ENCODE assay signal across 3 cellular contexts in the genomic region with DNA sequence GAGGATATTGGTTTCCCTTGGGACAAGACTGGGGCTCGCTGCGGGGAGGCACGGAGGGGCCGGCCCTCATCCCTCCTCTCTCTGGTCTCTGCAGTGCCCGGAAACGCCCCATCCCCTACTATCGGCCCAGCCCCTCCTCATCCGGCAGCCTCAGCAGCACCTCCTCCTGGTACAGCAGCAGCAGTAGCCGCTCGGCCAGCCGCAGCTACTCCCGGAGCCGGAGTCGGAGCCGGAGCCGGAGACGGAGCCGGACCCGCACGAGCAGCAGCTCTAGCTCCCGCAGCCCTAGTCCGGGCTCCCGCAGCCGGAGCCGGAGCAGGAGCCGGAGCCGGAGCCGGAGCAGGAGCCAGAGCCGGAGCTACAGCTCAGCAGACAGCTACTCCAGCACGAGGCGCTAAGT.
TF ChIP-seq lines count a peak whose summit lies in the region.

No MANE protein-coding gene starts in this region.

TF ChIP-seq in GM23338, 12 proteins besides CTCF, POLR2A, EP300 and RAD21 (continues in another document):
- no peak for TF ChIP-seq JUNB (IDR thresholded peaks at IDR 0.05; ENCODE audit: unreplicated experiment)
- TF ChIP-seq, protein P1, sequence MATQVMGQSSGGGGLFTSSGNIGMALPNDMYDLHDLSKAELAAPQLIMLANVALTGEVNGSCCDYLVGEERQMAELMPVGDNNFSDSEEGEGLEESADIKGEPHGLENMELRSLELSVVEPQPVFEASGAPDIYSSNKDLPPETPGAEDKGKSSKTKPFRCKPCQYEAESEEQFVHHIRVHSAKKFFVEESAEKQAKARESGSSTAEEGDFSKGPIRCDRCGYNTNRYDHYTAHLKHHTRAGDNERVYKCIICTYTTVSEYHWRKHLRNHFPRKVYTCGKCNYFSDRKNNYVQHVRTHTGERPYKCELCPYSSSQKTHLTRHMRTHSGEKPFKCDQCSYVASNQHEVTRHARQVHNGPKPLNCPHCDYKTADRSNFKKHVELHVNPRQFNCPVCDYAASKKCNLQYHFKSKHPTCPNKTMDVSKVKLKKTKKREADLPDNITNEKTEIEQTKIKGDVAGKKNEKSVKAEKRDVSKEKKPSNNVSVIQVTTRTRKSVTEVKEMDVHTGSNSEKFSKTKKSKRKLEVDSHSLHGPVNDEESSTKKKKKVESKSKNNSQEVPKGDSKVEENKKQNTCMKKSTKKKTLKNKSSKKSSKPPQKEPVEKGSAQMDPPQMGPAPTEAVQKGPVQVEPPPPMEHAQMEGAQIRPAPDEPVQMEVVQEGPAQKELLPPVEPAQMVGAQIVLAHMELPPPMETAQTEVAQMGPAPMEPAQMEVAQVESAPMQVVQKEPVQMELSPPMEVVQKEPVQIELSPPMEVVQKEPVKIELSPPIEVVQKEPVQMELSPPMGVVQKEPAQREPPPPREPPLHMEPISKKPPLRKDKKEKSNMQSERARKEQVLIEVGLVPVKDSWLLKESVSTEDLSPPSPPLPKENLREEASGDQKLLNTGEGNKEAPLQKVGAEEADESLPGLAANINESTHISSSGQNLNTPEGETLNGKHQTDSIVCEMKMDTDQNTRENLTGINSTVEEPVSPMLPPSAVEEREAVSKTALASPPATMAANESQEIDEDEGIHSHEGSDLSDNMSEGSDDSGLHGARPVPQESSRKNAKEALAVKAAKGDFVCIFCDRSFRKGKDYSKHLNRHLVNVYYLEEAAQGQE (IDR thresholded peaks at IDR 0.05; ENCODE audit: unreplicated experiment), result no peak
- peak; percentile 42; the same call in 1 of the 2 replicates for TF ChIP-seq CREB1 (CRISPR knock-in tag; IDR thresholded peaks at IDR 0.05; ENCODE audit: low read depth)
- TF ChIP-seq ZNF114 (CRISPR knock-in tag; IDR thresholded peaks at IDR 0.05), result 0 out of 2 replicates have a peak, but pooled peaks have one; percentile 38
- TF ChIP-seq ETS1 (IDR thresholded peaks at IDR 0.05), result no peak
- no peak for TF ChIP-seq STAT1 (IDR thresholded peaks at IDR 0.05; ENCODE audit: unreplicated experiment)
- no peak for TF ChIP-seq EZH2phosphoT487 (IDR thresholded peaks at IDR 0.05; ENCODE audit: unreplicated experiment)
- TF ChIP-seq POLR2AphosphoS5 (IDR thresholded peaks at IDR 0.05; ENCODE audit: low read depth), result no peak
- no peak for TF ChIP-seq EZH2 (IDR thresholded peaks at IDR 0.05; ENCODE audit: low read depth, unreplicated experiment)

TF ChIP-seq in K562, 482 proteins besides CTCF, POLR2A, EP300 and RAD21 (continues in another document):
- no peak for TF ChIP-seq RBM34 (IDR thresholded peaks at IDR 0.05; ENCODE audit: borderline replicate concordance, insufficient read depth, low read length)
- no peak for TF ChIP-seq ELK3 (CRISPR knock-in tag; IDR thresholded peaks at IDR 0.05)
- TF ChIP-seq CREB5 (CRISPR knock-in tag; IDR thresholded peaks at IDR 0.05), result no peak
- TF ChIP-seq, protein P2, sequence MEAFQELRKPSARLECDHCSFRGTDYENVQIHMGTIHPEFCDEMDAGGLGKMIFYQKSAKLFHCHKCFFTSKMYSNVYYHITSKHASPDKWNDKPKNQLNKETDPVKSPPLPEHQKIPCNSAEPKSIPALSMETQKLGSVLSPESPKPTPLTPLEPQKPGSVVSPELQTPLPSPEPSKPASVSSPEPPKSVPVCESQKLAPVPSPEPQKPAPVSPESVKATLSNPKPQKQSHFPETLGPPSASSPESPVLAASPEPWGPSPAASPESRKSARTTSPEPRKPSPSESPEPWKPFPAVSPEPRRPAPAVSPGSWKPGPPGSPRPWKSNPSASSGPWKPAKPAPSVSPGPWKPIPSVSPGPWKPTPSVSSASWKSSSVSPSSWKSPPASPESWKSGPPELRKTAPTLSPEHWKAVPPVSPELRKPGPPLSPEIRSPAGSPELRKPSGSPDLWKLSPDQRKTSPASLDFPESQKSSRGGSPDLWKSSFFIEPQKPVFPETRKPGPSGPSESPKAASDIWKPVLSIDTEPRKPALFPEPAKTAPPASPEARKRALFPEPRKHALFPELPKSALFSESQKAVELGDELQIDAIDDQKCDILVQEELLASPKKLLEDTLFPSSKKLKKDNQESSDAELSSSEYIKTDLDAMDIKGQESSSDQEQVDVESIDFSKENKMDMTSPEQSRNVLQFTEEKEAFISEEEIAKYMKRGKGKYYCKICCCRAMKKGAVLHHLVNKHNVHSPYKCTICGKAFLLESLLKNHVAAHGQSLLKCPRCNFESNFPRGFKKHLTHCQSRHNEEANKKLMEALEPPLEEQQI (IDR thresholded peaks at IDR 0.05), result no peak
- TF ChIP-seq GABPB2 (CRISPR knock-in tag; conservative IDR thresholded peaks at IDR 0.05), result no peak
- TF ChIP-seq ESRRA (IDR thresholded peaks at IDR 0.05; ENCODE audit: borderline replicate concordance, low read depth), result no peak
- TF ChIP-seq ZNF197 (CRISPR knock-in tag; IDR thresholded peaks at IDR 0.05; ENCODE audit: low read depth), result no peak
- TF ChIP-seq MYNN (IDR thresholded peaks at IDR 0.05), result 0 out of 2 replicates have a peak, but pooled peaks have one; percentile 3
- TF ChIP-seq MYNN (CRISPR knock-in tag; IDR thresholded peaks at IDR 0.05), result no peak
- TF ChIP-seq HMGN3 (IDR thresholded peaks at IDR 0.05; ENCODE audit: borderline replicate concordance, extremely low read depth, insufficient read length, low read depth, low read length), result no peak
- no peak for TF ChIP-seq MTA1 (IDR thresholded peaks at IDR 0.05; ENCODE audit: borderline replicate concordance)
- TF ChIP-seq, protein P3, sequence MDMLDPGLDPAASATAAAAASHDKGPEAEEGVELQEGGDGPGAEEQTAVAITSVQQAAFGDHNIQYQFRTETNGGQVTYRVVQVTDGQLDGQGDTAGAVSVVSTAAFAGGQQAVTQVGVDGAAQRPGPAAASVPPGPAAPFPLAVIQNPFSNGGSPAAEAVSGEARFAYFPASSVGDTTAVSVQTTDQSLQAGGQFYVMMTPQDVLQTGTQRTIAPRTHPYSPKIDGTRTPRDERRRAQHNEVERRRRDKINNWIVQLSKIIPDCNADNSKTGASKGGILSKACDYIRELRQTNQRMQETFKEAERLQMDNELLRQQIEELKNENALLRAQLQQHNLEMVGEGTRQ (CRISPR knock-in tag; IDR thresholded peaks at IDR 0.05), result no peak
- peak; percentile 52; the same call in 1 of the 2 replicates for TF ChIP-seq GABPA (tag; conservative IDR thresholded peaks at IDR 0.05; ENCODE audit: low read depth)
- no peak for TF ChIP-seq EWSR1 (IDR thresholded peaks at IDR 0.05; ENCODE audit: borderline replicate concordance, low read depth, partially characterized antibody)

TF ChIP-seq in GM12891, 5 proteins besides CTCF, POLR2A, EP300 and RAD21 (continued from another document):
- no peak for TF ChIP-seq TAF1 (IDR thresholded peaks at IDR 0.05; ENCODE audit: low read depth, low read length)
- TF ChIP-seq POLR2AphosphoS5 (IDR thresholded peaks at IDR 0.05; ENCODE audit: low read depth, low read length), result no peak
- TF ChIP-seq SPI1 (IDR thresholded peaks at IDR 0.05; ENCODE audit: low read depth, low read length), result no peak
- TF ChIP-seq PAX5 (IDR thresholded peaks at IDR 0.05; ENCODE audit: insufficient read depth, low read length, severe bottlenecking), result no peak
